ENCODE assay signal across 16 cellular contexts in the genomic region with DNA sequence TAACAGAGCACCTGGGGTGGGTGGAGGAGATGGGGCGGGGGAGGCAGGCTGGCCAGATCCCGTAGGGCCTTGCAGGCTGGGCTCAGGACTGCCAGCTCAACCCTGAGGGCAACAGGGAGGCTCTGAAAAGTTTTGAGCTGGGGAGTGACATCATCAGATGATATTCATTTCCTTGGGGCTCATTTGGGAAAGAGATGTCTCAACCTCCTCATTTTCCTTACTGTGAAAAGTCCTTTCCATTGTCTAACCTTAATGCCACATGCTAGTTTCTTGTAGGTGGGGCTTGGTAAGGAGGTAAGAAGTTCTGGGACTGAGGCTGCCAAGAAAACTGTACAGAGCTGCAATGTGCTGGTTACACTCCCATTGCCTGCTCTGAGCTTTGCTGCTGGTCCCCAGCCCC. TPM values are rescaled to one million over a fixed set of nuclear protein-coding genes. Genes with fewer than 3 reads are reported as not detected.
DNase-seq lines count a peak whose midpoint lies in the region; ATAC-seq, FAIRE-seq and TF ChIP-seq lines count a peak whose summit lies in the region.
"Had no signal": no experiment of that assay in that cellular context is flagged by ENCODE, and none has a peak within 500 bp of the region (broad histone marks: within the 10 kb centered on the region; RNA-seq: fewer than 3 reads in every experiment).

No MANE protein-coding gene starts in this region.

- TF ChIP-seq CTCF in HepG2 (CRISPR knock-in tag; IDR thresholded peaks at IDR 0.05) (no peak), right lobe of liver (IDR thresholded peaks at IDR 0.05) (no peak), nephron progenitor cell (IDR thresholded peaks at IDR 0.05) (no peak), Caco-2 (IDR thresholded peaks at IDR 0.05; ENCODE audit: insufficient read depth in 1 of 2, low read depth in 1 of 2, low read length in 1 of 2, severe bottlenecking in 1 of 2, unreplicated experiment in 1 of 2) (no peak)

- no peaks in the 10 kb centered on the region for H3K79me2 ChIP-seq in HepG2 (ENCODE audit: insufficient read depth, low read length)

- POLR2A ChIA-PET in HepG2 (lab: Yijun Ruan, JAX) (interaction anchor here (1.7 kb wide), 1 partner anchor 15 kb away, joined by 5 read pairs; no protein-coding TSS in a partner anchor), Caco-2 (lab: Charles Lee) (no interaction called here)

- H3K4me1 Mint-ChIP-seq in nephron progenitor cell = peaks cover 42% of the 10 kb centered on the region
- H3K4me1 Mint-ChIP-seq in Caco-2 (ENCODE audit: low read depth, unreplicated experiment) = peaks cover 6% of the 10 kb centered on the region

- CTCF ChIA-PET in HepG2 (lab: Yijun Ruan, JAX; ENCODE audit: low intra/inter-chr PET ratio, low total read pairs) = no interaction called here
- CTCF ChIA-PET in Caco-2 (lab: Charles Lee) = interaction anchor here (0.6 to 2.9 kb wide), 4 partner anchors 22 to 1248 kb away, joined by 3 to 15 read pairs (median 4); no protein-coding TSS in a partner anchor

- H3K4me1 ChIP-seq in HepG2 (ENCODE audit: insufficient read depth, low read length) (peaks cover 49% of the 10 kb centered on the region), right lobe of liver (peaks cover 0 to 7% (median 5%) of the 10 kb centered on the region in 4 donors), Caco-2 (peaks cover 5% of the 10 kb centered on the region; the same call in 1 of the 2 replicates)

- no peaks in the 10 kb centered on the region for H3K36me3 Mint-ChIP-seq in nephron progenitor cell (ENCODE audit: low read depth)
- H3K36me3 Mint-ChIP-seq in Caco-2 (ENCODE audit: insufficient read depth, unreplicated experiment) = no peaks in the 10 kb centered on the region

- no peaks in the 10 kb centered on the region for H4K20me1 ChIP-seq in HepG2 (ENCODE audit: insufficient read depth, low read length)

- H3K27ac Mint-ChIP-seq in nephron progenitor cell = peak overlapping the region; percentile 66
- H3K27ac Mint-ChIP-seq in Caco-2 (ENCODE audit: unreplicated experiment) = no peak overlapping the region

- ATAC-seq in HepG2 = no peak
- no peak for ATAC-seq in right lobe of liver

- no peak for FAIRE-seq in HepG2 (lab: Jason Lieb, UNC)

- no peak for TF ChIP-seq RAD21 in HepG2 (CRISPR knock-in tag; IDR thresholded peaks at IDR 0.05)

- WGBS in HepG2 (ENCODE audit: low lambda C conversion rate) = 75% methylated on average over 2 of the region's 2 CpGs
- WGBS in right lobe of liver (ENCODE audit: insufficient coverage, low coverage, low lambda C conversion rate, missing lambda C conversion rate) = no CpG with 5 or more reads among the region's 2 CpGs

- TF ChIP-seq POLR2A in HepG2 (IDR thresholded peaks at IDR 0.05; ENCODE audit: insufficient read depth in 1 of 2, low read depth in 2 of 2, low read length in 2 of 2) (no peak), right lobe of liver (IDR thresholded peaks at IDR 0.05) (no peak)

- DNase-seq in HepG2 (ENCODE audit: low spot score) (no peak), right lobe of liver (no peak), epithelial cell of prostate (ENCODE audit: low read depth, low spot score) (no peak), nephron progenitor cell (no peak), T1000 (lab: John Stamatoyannopoulos, UW) (no peak), Caco-2 (no peak)
- DNase-seq in activated CD4-positive, alpha-beta T cell treated with anti-CD3 and anti-CD28 coated beads for 48 hours = no peak
- no peak for DNase-seq in stimulated activated CD4-positive, alpha-beta T cell treated with anti-CD3 and anti-CD28 coated beads, Interleukin-12 subunit alpha, Interleukin-12 subunit beta, amount 100 ng/mL, for 4 hours
- DNase-seq: activated CD4-positive, alpha-beta T cell treated with anti-CD3 and anti-CD28 coated beads, Interleukin-2, amount 50 U/mL, for 4 hours; activated effector memory CD4-positive, alpha-beta T cell treated with anti-CD3 and anti-CD28 coated beads, Interleukin-2, amount 50 U/mL, for 16 hours; NCI-H446 treated with DMSO at 0.1 percent for 48 hours had no signal

- no peak for TF ChIP-seq EP300 in HepG2 (IDR thresholded peaks at IDR 0.05; ENCODE audit: low read depth in 2 of 2, low read length in 2 of 2)
- no peak for TF ChIP-seq EP300 in HepG2 (CRISPR knock-in tag; IDR thresholded peaks at IDR 0.05; ENCODE audit: borderline replicate concordance)

- H3K27me3 Mint-ChIP-seq in nephron progenitor cell (ENCODE audit: low read depth, poor library complexity) (peaks cover 7% of the 10 kb centered on the region), Caco-2 (ENCODE audit: insufficient read depth, unreplicated experiment) (no peaks in the 10 kb centered on the region)

- H3K9me3 Mint-ChIP-seq in nephron progenitor cell (no peaks in the 10 kb centered on the region), Caco-2 (ENCODE audit: unreplicated experiment) (no peaks in the 10 kb centered on the region)

- H3K27me3 ChIP-seq in HepG2 (ENCODE audit: control insufficient read depth in 1 of 2, insufficient read depth in 2 of 2, low read length in 2 of 2) = peaks cover 0 to 12% of the 10 kb centered on the region in 2 experiments; a peak in 3 of 5 replicates
- no peaks in the 10 kb centered on the region for H3K27me3 ChIP-seq in right lobe of liver
- H3K27me3 ChIP-seq in Caco-2 (replicated peaks; ENCODE audit: control insufficient read depth, insufficient read depth, low read length) = no peaks in the 10 kb centered on the region
- H3K27me3 ChIP-seq: cardiac muscle cell, right atrium auricular region had no signal

- H3K4me3 Mint-ChIP-seq in nephron progenitor cell = no peak overlapping the region
- H3K4me3 Mint-ChIP-seq in Caco-2 (ENCODE audit: unreplicated experiment) = no peak overlapping the region

- H3K4me3 ChIP-seq in HepG2 (replicated peaks in 1 of 3; ENCODE audit: insufficient read depth in 1 of 3, low read depth in 2 of 3, low read length in 3 of 3) = no peak overlapping the region
- no peak overlapping the region for H3K4me3 ChIP-seq in right lobe of liver
- H3K4me3 ChIP-seq in Caco-2 (ENCODE audit: low read depth, low read length) = no peak overlapping the region
- H3K4me3 ChIP-seq: cardiac muscle cell, right atrium auricular region had no signal

- in situ Hi-C loops in HepG2 (cut with HindIII; ENCODE audit: extremely low pct_ligation_motif_present, low pct_unique_long_range_greater_than_20kb) = no loop called here

- intact Hi-C loops in HepG2 (cut with micrococcal nuclease; ENCODE audit: unreplicated experiment) = no loop called here
- intact Hi-C loops in right lobe of liver (cut with DNase I) = no loop called here
- intact Hi-C loops in Caco-2 (cut with micrococcal nuclease; ENCODE audit: unreplicated experiment) = no loop called here

- H3K27ac ChIP-seq in HepG2 (ENCODE audit: extremely low read length, insufficient read depth, low read length) (no peak overlapping the region), right lobe of liver (no peak overlapping the region), epithelial cell of prostate (peak overlapping the region; percentile 99)
- H3K27ac ChIP-seq: cardiac muscle cell had no signal

- H2AFZ ChIP-seq in HepG2 (ENCODE audit: low read length) = no peak overlapping the region

- no TSS peak for BruUV-seq in HepG2 (replicated peaks; lab: Mats Ljungman, UMichigan)
- no TSS peak for BruUV-seq in Caco-2 (replicated peaks; lab: Mats Ljungman, UMichigan)

- H3K4me2 ChIP-seq in HepG2 (ENCODE audit: low read depth, low read length) = no peak overlapping the region

- H3K9me3 ChIP-seq in HepG2 (ENCODE audit: low read length) = no peaks in the 10 kb centered on the region
- no peaks in the 10 kb centered on the region for H3K9me3 ChIP-seq in right lobe of liver
- no peaks in the 10 kb centered on the region for H3K9me3 ChIP-seq in Caco-2
- H3K9me3 ChIP-seq: right atrium auricular region had no signal

- no peak overlapping the region for H3K9ac ChIP-seq in HepG2 (ENCODE audit: insufficient read depth, low read depth, low read length)

- H3K36me3 ChIP-seq in HepG2 (replicated peaks in 1 of 2; ENCODE audit: control insufficient read depth in 1 of 2, insufficient read depth in 2 of 2, low read length in 2 of 2) (no peaks in the 10 kb centered on the region), right lobe of liver (no peaks in the 10 kb centered on the region), Caco-2 (ENCODE audit: control insufficient read depth, insufficient read depth, low read length) (no peaks in the 10 kb centered on the region)
- H3K36me3 ChIP-seq: cardiac muscle cell, right atrium auricular region had no signal

RNA-seq across cellular contexts. Expression of a gene that starts 3.7 kb away (rescaled TPM):
- 0.58 TPM in 2 replicates for total RNA-seq in HepG2 (2016; rRNA removed; fragmentation: Illumina TruSeq; extraction: Trizol)
- 0.18 and 0.20 TPM in 2 replicates for total RNA-seq in HepG2 (2016; cell fraction: cytosol; rRNA removed; fragmentation: Illumina TruSeq; extraction: Trizol; ENCODE audit: low read depth)
- 0.32 and 0.51 TPM in 2 replicates for total RNA-seq in HepG2 (2016; cell fraction: insoluble cytoplasmic fraction; rRNA removed; fragmentation: Illumina TruSeq; extraction: Trizol)
- 0.31 and 0.38 TPM in 2 replicates for total RNA-seq in HepG2 (2016; cell fraction: membrane; rRNA removed; fragmentation: Illumina TruSeq; extraction: Trizol)
- total RNA-seq in HepG2 (2016; cell fraction: nucleus; rRNA removed; fragmentation: Illumina TruSeq; extraction: Trizol) = 0.37 and 1.3 TPM in 2 replicates
- 1.7 and 2.1 TPM in 2 replicates for polyA plus RNA-seq in HepG2 (2011; rRNA removed)
- 0.69 and 1.3 TPM in 2 replicates for polyA plus RNA-seq in HepG2 (2011; cell fraction: cytosol; rRNA removed)
- 7.1 and 10.8 TPM in 2 replicates for polyA plus RNA-seq in HepG2 (2011; cell fraction: nucleus; rRNA removed)
- polyA plus RNA-seq in HepG2 (2012) = 0.37 and 0.42 TPM in 2 replicates
- polyA plus RNA-seq in HepG2 (2016; cell fraction: cytosol; fragmentation: Illumina TruSeq; extraction: Trizol; ENCODE audit: low read depth) = 0.20 and 0.22 TPM in 2 replicates
- polyA plus RNA-seq in HepG2 (2016; cell fraction: insoluble cytoplasmic fraction; fragmentation: Illumina TruSeq; extraction: Trizol; ENCODE audit: low read depth) = 1.3 and 2.3 TPM in 2 replicates
- 0.34 and 0.72 TPM in 2 replicates for polyA plus RNA-seq in HepG2 (2016; cell fraction: membrane; fragmentation: Illumina TruSeq; extraction: Trizol; ENCODE audit: low read depth)
- 4.4 and 6.8 TPM in 2 replicates for polyA plus RNA-seq in HepG2 (2016; cell fraction: nucleus; fragmentation: Illumina TruSeq; extraction: Trizol; ENCODE audit: insufficient read depth, low read depth)
- 7.4 and 24.1 TPM in 2 replicates for polyA minus RNA-seq in HepG2 (2011; rRNA and poly(A)+ RNA removed; ENCODE audit: low replicate concordance)
- polyA minus RNA-seq in HepG2 (2011; cell fraction: cytosol; rRNA and poly(A)+ RNA removed) = 2.6 and 3.7 TPM in 2 replicates
- 4.0 and 6.1 TPM in 2 replicates for polyA minus RNA-seq in HepG2 (2011; cell fraction: nucleus; rRNA and poly(A)+ RNA removed)
- total RNA-seq in right lobe of liver = not detected
- total RNA-seq in Caco-2 (2022) = 0.65 TPM in 1 of 2 replicates, not detected in the other
- total RNA-seq: cardiac muscle cell, myocyte, right atrium auricular region, RPMI7951, temporal lobe had no signal
- polyA plus RNA-seq: cardiac muscle cell had no signal

RNA-seq across cellular contexts. Expression of a gene that starts 54.5 kb away (rescaled TPM):
- total RNA-seq in HepG2 (2016; rRNA removed; fragmentation: Illumina TruSeq; extraction: Trizol) (4.1 and 4.9 TPM in 2 replicates), right lobe of liver (100 to 1,000 TPM; 382 to 716 (median 430) TPM), Caco-2 (2022) (35.7 and 49.1 TPM in 2 replicates)
- 3.4 and 4.0 TPM in 2 replicates for total RNA-seq in HepG2 (2016; cell fraction: cytosol; rRNA removed; fragmentation: Illumina TruSeq; extraction: Trizol; ENCODE audit: low read depth)
- 3.5 and 4.8 TPM in 2 replicates for total RNA-seq in HepG2 (2016; cell fraction: insoluble cytoplasmic fraction; rRNA removed; fragmentation: Illumina TruSeq; extraction: Trizol)
- total RNA-seq in HepG2 (2016; cell fraction: membrane; rRNA removed; fragmentation: Illumina TruSeq; extraction: Trizol) = 10.9 and 13.2 TPM in 2 replicates
- 10.1 and 10.9 TPM in 2 replicates for total RNA-seq in HepG2 (2016; cell fraction: nucleus; rRNA removed; fragmentation: Illumina TruSeq; extraction: Trizol)
- 43.6 and 49.0 TPM in 2 replicates for polyA plus RNA-seq in HepG2 (2011; rRNA removed)
- 42.1 and 55.6 TPM in 2 replicates for polyA plus RNA-seq in HepG2 (2011; cell fraction: cytosol; rRNA removed)
- polyA plus RNA-seq in HepG2 (2011; cell fraction: nucleus; rRNA removed) = 26.0 and 26.1 TPM in 2 replicates
- 23.1 and 40.9 TPM in 2 replicates for polyA plus RNA-seq in HepG2 (2012)
- polyA plus RNA-seq in HepG2 (2016; cell fraction: cytosol; fragmentation: Illumina TruSeq; extraction: Trizol; ENCODE audit: low read depth) = 11.4 and 15.1 TPM in 2 replicates
- 10.4 and 12.4 TPM in 2 replicates for polyA plus RNA-seq in HepG2 (2016; cell fraction: insoluble cytoplasmic fraction; fragmentation: Illumina TruSeq; extraction: Trizol; ENCODE audit: low read depth)
- polyA plus RNA-seq in HepG2 (2016; cell fraction: membrane; fragmentation: Illumina TruSeq; extraction: Trizol; ENCODE audit: low read depth) = 18.8 and 25.1 TPM in 2 replicates
- 24.8 and 29.0 TPM in 2 replicates for polyA plus RNA-seq in HepG2 (2016; cell fraction: nucleus; fragmentation: Illumina TruSeq; extraction: Trizol; ENCODE audit: insufficient read depth, low read depth)
- polyA minus RNA-seq in HepG2 (2011; rRNA and poly(A)+ RNA removed; ENCODE audit: low replicate concordance) = 0.19 and 99.5 TPM in 2 replicates
- 36.8 and 40.1 TPM in 2 replicates for polyA minus RNA-seq in HepG2 (2011; cell fraction: cytosol; rRNA and poly(A)+ RNA removed)
- 12.3 and 12.9 TPM in 2 replicates for polyA minus RNA-seq in HepG2 (2011; cell fraction: nucleus; rRNA and poly(A)+ RNA removed)
